12 cellular contexts compared by ENCODE assay signal in genomic region chr19:28519950-28520861, GRCh38.
DNase-seq lines count a peak whose midpoint lies in the region; ATAC-seq and TF ChIP-seq lines count a peak whose summit lies in the region.
"Had no signal": no experiment of that assay in that cellular context is flagged by ENCODE, and none has a peak within 500 bp of the region (broad histone marks: within the 10 kb centered on the region; RNA-seq: fewer than 3 reads in every experiment).

No MANE protein-coding gene starts in this region.

- H3K79me2 ChIP-seq in GM23338 (replicated peaks; ENCODE audit: insufficient read depth), result no peaks in the 10 kb centered on the region

- no peaks in the 10 kb centered on the region for H3K36me3 ChIP-seq in GM23338 (ENCODE audit: insufficient read depth)
- H3K36me3 ChIP-seq: colonic mucosa had no signal

- peak overlapping the region; percentile 1; the same call in 1 of the 2 replicates for H3K4me2 ChIP-seq in GM23338

- no peak overlapping the region for H3K4me3 ChIP-seq in GM23338
- no peak overlapping the region for H3K4me3 ChIP-seq in fibroblast of mammary gland (ENCODE audit: control insufficient read depth, low read depth, low read length)
- H3K4me3 ChIP-seq: colonic mucosa, skin epidermis had no signal

- intact Hi-C loops in sciatic nerve (cut with DNase I), result no loop called here

- no peak for DNase-seq in GM23338 (ENCODE audit: low spot score)
- peak; percentile 94 for DNase-seq in NCI-H345 (lab: John Stamatoyannopoulos, UW)
- peak; percentile 29 for DNase-seq in fibroblast of mammary gland (ENCODE audit: low read depth)
- peak; percentile 65 for DNase-seq in sciatic nerve (ENCODE audit: low spot score)
- DNase-seq in immature natural killer cell, result no peak
- DNase-seq in DMS114 treated with DMSO at 0.1 percent for 48 hours (lab: John Stamatoyannopoulos, UW; ENCODE audit: unreplicated experiment), result no peak
- DNase-seq: CD4-positive, CD25-positive, alpha-beta regulatory T cell; colonic mucosa; NCI-H2171 had no signal

- no peaks in the 10 kb centered on the region for H3F3A ChIP-seq in GM23338 (replicated peaks; ENCODE audit: low read depth)

- peak; percentile 61 for ATAC-seq in GM23338
- peak; percentile 53 for ATAC-seq in sciatic nerve
- no peak for ATAC-seq in HG02759 (IDR thresholded peaks at IDR 0.05; ENCODE audit: unreplicated experiment)
- ATAC-seq in GM21717 (IDR thresholded peaks at IDR 0.05; ENCODE audit: unreplicated experiment), result no peak

- H2AFZ ChIP-seq in GM23338, result no peak overlapping the region

- peaks cover 14% of the 10 kb centered on the region; the same call in 1 of the 2 replicates for H3K4me1 ChIP-seq in GM23338 (ENCODE audit: insufficient read depth)
- H3K4me1 ChIP-seq: colonic mucosa had no signal

- H3K27ac ChIP-seq in GM23338 (ENCODE audit: low read depth), result 0 out of 2 replicates have a peak overlapping the region, but pooled peaks have one; percentile 16
- H3K27ac ChIP-seq: colonic mucosa, skin epidermis had no signal

- peaks cover 6% of the 10 kb centered on the region; the same call in 2 of the 3 replicates for H3K36me3 Mint-ChIP-seq in GM23338 (ENCODE audit: low read depth)
- H3K36me3 Mint-ChIP-seq in immature natural killer cell, result peaks cover 0 to 3% (median 0%) of the 10 kb centered on the region in 3 donors
- H3K36me3 Mint-ChIP-seq: CD4-positive, CD25-positive, alpha-beta regulatory T cell had no signal

- H3K27me3 Mint-ChIP-seq in GM23338 (ENCODE audit: insufficient read depth, low read depth, poor library complexity), result peaks cover 2% of the 10 kb centered on the region
- peaks cover 0 to 3% (median 0%) of the 10 kb centered on the region in 3 donors for H3K27me3 Mint-ChIP-seq in immature natural killer cell (ENCODE audit: low read depth in 3 of 3)
- H3K27me3 Mint-ChIP-seq: CD4-positive, CD25-positive, alpha-beta regulatory T cell had no signal

- H3K27ac Mint-ChIP-seq in GM23338 (no peak overlapping the region), immature natural killer cell (peak overlapping the region in 2 of 6 donors; percentile 6 to 59)
- H3K27ac Mint-ChIP-seq: CD4-positive, CD25-positive, alpha-beta regulatory T cell had no signal

- H3K9me3 Mint-ChIP-seq in GM23338 (peaks cover 10% of the 10 kb centered on the region), immature natural killer cell (no peaks in the 10 kb centered on the region)

- no peaks in the 10 kb centered on the region for H4K20me1 ChIP-seq in GM23338 (replicated peaks; ENCODE audit: insufficient read depth)

- TF ChIP-seq CTCF in GM23338 (conservative IDR thresholded peaks at IDR 0.05; ENCODE audit: low read depth in 2 of 2) (no peak), fibroblast of mammary gland (conservative IDR thresholded peaks at IDR 0.05; ENCODE audit: control insufficient read depth, insufficient read depth, low read depth, low read length) (no peak)

- H3K9me2 ChIP-seq in GM23338 (ENCODE audit: insufficient read depth), result 0 out of 2 replicates have a peak, but pooled peaks cover 4% of the 10 kb centered on the region

- H3K4me3 Mint-ChIP-seq in GM23338 (no peak overlapping the region), immature natural killer cell (no peak overlapping the region)

- no peaks in the 10 kb centered on the region for H3K27me3 ChIP-seq in GM23338 (ENCODE audit: insufficient read depth)
- H3K27me3 ChIP-seq: colonic mucosa had no signal

- H3K4me1 Mint-ChIP-seq in GM23338, result peaks cover 21% of the 10 kb centered on the region
- H3K4me1 Mint-ChIP-seq in immature natural killer cell, result peaks cover 3 to 22% of the 10 kb centered on the region in 2 donors
- H3K4me1 Mint-ChIP-seq: CD4-positive, CD25-positive, alpha-beta regulatory T cell had no signal

TF ChIP-seq in GM23338, 12 proteins besides CTCF, POLR2A, EP300 and RAD21:
- TF ChIP-seq ZNF331 (CRISPR knock-in tag; IDR thresholded peaks at IDR 0.05; ENCODE audit: low read depth), result no peak
- TF ChIP-seq ETS1 (IDR thresholded peaks at IDR 0.05), result no peak

Comparison
In these comparisons a context has a peak if more than half of its experiments do, and no peak if none do; other contexts are left out.
1. ATAC-seq: peak in GM23338 (single experiment) and sciatic nerve (single experiment); none in HG02759 (single experiment) and GM21717 (single experiment).
2. DNase-seq: peak in NCI-H345 (single experiment), fibroblast of mammary gland (single experiment) and sciatic nerve (single experiment); none in GM23338 (single experiment), immature natural killer cell (0 of 3) and DMS114 treated with DMSO at 0.1 percent for 48 hours (single experiment).